15 cellular contexts compared by ENCODE assay signal in the genomic region with DNA sequence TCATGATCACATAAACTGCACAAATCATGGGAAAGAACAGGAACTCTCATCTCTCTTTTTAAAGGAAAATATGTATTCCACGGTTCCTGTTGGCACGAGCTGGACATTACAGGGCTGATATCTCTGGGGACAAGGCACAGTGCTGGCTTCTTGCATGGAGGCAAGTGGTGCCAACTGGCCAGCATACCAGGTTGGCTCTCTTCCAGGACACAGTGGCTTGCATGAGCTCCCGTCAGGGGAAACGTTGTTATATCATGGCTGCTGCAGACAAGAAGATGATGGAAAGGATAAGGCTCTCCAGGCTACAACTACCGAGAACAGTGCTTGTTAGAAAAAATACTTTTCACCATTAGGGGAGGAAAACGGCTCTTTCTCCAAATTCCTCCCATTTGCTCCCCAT.
DNase-seq lines count a peak whose midpoint lies in the region; ATAC-seq and TF ChIP-seq lines count a peak whose summit lies in the region.
"Had no signal": no experiment of that assay in that cellular context is flagged by ENCODE, and none has a peak within 500 bp of the region (broad histone marks: within the 10 kb centered on the region; RNA-seq: fewer than 3 reads in every experiment).

No MANE protein-coding gene starts in this region.

- intact Hi-C loops in tibial artery (cut with DNase I; ENCODE audit: low total_unique reads) = no loop called here

- H3K36me3 ChIP-seq in tibial artery = no peaks in the 10 kb centered on the region
- H3K36me3 ChIP-seq: cardiac muscle cell, neutrophil had no signal

- peaks cover 0 to 48% (median 21%) of the 10 kb centered on the region in 4 donors for H3K4me1 ChIP-seq in tibial artery
- H3K4me1 ChIP-seq: foreskin keratinocyte had no signal

- DNase-seq in NCI-H2081 (lab: John Stamatoyannopoulos, UW) (peak; percentile 6 to 24), NCI-H2081 treated with DMSO at 0.1 percent for 48 hours (lab: John Stamatoyannopoulos, UW) (no peak), cerebellar nuclear complex (lab: John Stamatoyannopoulos, UW) (peak; percentile 37 to 60), left lobe of liver (ENCODE audit: low spot score) (peak; percentile 87), tibial artery (peak; percentile 74 to 91)
- no peak for DNase-seq in activated naive CD4-positive, alpha-beta T cell treated with Interleukin-2 at 50 U/mL for 16 hours
- no peak for DNase-seq in stimulated activated CD4-positive, alpha-beta T cell treated with anti-CD3 and anti-CD28 coated beads, Interleukin-12 subunit alpha, Interleukin-12 subunit beta, amount 100 ng/mL, for 4 hours
- DNase-seq: activated T-cell treated with anti-CD3 and anti-CD28 coated beads, Interleukin-2, amount 50 U/mL, for 48 hours; foreskin keratinocyte; left colon; stimulated activated CD4-positive, alpha-beta T cell treated with anti-CD3 and anti-CD28 coated beads, Interleukin-4, amount 100 ng/mL, for 1 hour; stimulated activated naive CD8-positive, alpha-beta T cell treated with anti-CD3 and anti-CD28 coated beads, Interleukin-15, amount 100 ng/mL, for 72 hours had no signal

- H3K9me3 ChIP-seq in tibial artery = no peaks in the 10 kb centered on the region
- H3K9me3 ChIP-seq: neutrophil had no signal

- no peak for TF ChIP-seq CTCF in tibial artery (IDR thresholded peaks at IDR 0.05)

- no peaks in the 10 kb centered on the region for H3K27me3 ChIP-seq in tibial artery
- H3K27me3 ChIP-seq: cardiac muscle cell, neutrophil had no signal

- peak; percentile 96 for ATAC-seq in left lobe of liver
- no peak for ATAC-seq in HG03520 (IDR thresholded peaks at IDR 0.05; ENCODE audit: unreplicated experiment)
- ATAC-seq: foreskin keratinocyte; left colon; stimulated activated naive CD8-positive, alpha-beta T cell treated with anti-CD3 and anti-CD28 coated beads, Interleukin-15, amount 100 ng/mL, for 72 hours had no signal

- no peak overlapping the region for H3K4me3 ChIP-seq in tibial artery
- H3K4me3 ChIP-seq: cardiac muscle cell had no signal

- H3K27ac ChIP-seq in tibial artery = no peak overlapping the region
- H3K27ac ChIP-seq: cardiac muscle cell, foreskin keratinocyte, neutrophil had no signal

Comparison
In these comparisons a context has a peak if more than half of its experiments do, and no peak if none do; other contexts are left out.
1. DNase-seq: peak in NCI-H2081 (2 of 2), cerebellar nuclear complex (2 of 2), left lobe of liver (single experiment) and tibial artery (2 of 2); none in NCI-H2081 treated with DMSO at 0.1 percent for 48 hours (single experiment), activated naive CD4-positive, alpha-beta T cell treated with Interleukin-2 at 50 U/mL for 16 hours (single experiment) and stimulated activated CD4-positive, alpha-beta T cell treated with anti-CD3 and anti-CD28 coated beads, Interleukin-12 subunit alpha, Interleukin-12 subunit beta, amount 100 ng/mL, for 4 hours (single experiment).